ENCODE assay signal across 19 cellular contexts in genomic region chrX:149207518-149207917, GRCh38.
"Had no signal": no experiment of that assay in that cellular context is flagged by ENCODE, and none has a peak within 500 bp of the region (broad histone marks: within the 10 kb centered on the region; RNA-seq: fewer than 3 reads in every experiment).

No MANE protein-coding gene starts in this region.

- H3K27ac Mint-ChIP-seq: dendritic cell treated with granulocyte-macrophage colony-stimulating factor and Interleukin-4, amounts not matched to agents 40 ng/mL and 50 ng/mL, for 4 days; effector memory CD8-positive, alpha-beta T cell; immature natural killer cell; memory B cell; mesothelial cell of epicardium; natural killer cell had no signal

- DNase-seq: effector memory CD8-positive, alpha-beta T cell; gastrocnemius medialis; immature natural killer cell; left cardiac atrium; left ventricle myocardium inferior; lower lobe of right lung; natural killer cell; posterior cingulate gyrus; right cardiac atrium; small intestine; stimulated activated CD4-positive, alpha-beta T cell treated with anti-CD3 and anti-CD28 coated beads, Interleukin-12 subunit alpha, Interleukin-12 subunit beta, amount 100 ng/mL, for 4 hours; stimulated activated naive CD4-positive, alpha-beta T cell treated with Interleukin-2 at 50 U/mL for 16 hours; tibial artery; upper lobe of left lung; uterus had no signal

- H3K4me1 Mint-ChIP-seq: immature natural killer cell, memory B cell, mesothelial cell of epicardium, natural killer cell, neural crest cell had no signal

- H3K9me3 Mint-ChIP-seq: dendritic cell treated with granulocyte-macrophage colony-stimulating factor and Interleukin-4, amounts not matched to agents 40 ng/mL and 50 ng/mL, for 4 days had no signal

- ATAC-seq: effector memory CD8-positive, alpha-beta T cell; gastrocnemius medialis; lower lobe of right lung; natural killer cell; right cardiac atrium had no signal

- H3K27me3 Mint-ChIP-seq: dendritic cell treated with granulocyte-macrophage colony-stimulating factor and Interleukin-4, amounts not matched to agents 40 ng/mL and 50 ng/mL, for 4 days had no signal

- H3K36me3 Mint-ChIP-seq: immature natural killer cell, memory B cell, mesothelial cell of epicardium, natural killer cell had no signal

- H3K4me3 Mint-ChIP-seq: dendritic cell treated with granulocyte-macrophage colony-stimulating factor and Interleukin-4, amounts not matched to agents 40 ng/mL and 50 ng/mL, for 4 days; effector memory CD8-positive, alpha-beta T cell; immature natural killer cell; memory B cell; mesothelial cell of epicardium; natural killer cell; neural crest cell had no signal
